ENCODE assay signal across 22 cellular contexts in the genomic region with DNA sequence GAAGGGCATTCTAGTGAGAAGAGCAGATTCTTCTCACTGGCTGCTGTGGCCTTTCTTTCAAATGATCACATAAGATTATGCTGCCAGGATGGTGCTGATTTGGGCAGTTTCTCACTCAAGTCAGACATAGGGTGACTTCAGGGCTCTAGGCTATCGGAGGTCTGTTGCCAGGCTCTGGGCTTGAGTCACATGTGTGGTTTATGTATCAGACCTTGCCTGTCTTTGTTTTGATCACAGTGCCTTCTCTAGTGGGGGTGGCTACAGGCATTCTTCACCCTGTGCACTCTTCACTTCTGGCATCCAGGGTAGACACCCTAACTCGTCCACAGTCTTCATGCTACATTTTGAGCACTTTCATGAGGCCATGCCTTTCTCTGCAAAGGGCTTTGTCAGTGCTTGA.
"Had no signal": no experiment of that assay in that cellular context is flagged by ENCODE, and none has a peak within 500 bp of the region (broad histone marks: within the 10 kb centered on the region; RNA-seq: fewer than 3 reads in every experiment).

No MANE protein-coding gene starts in this region.

- H3K27me3 ChIP-seq: breast epithelium, heart right ventricle, pancreas, right atrium auricular region, stomach, suprapubic skin, transverse colon, vagina had no signal

- H3K4me1 ChIP-seq: breast epithelium, heart right ventricle, pancreas, psoas muscle, right atrium auricular region, stomach, suprapubic skin, transverse colon, vagina had no signal

- H3K4me1 Mint-ChIP-seq: activated CD4-positive, alpha-beta T cell treated with anti-CD3 and anti-CD28 coated beads for 36 hours; activated naive CD8-positive, alpha-beta T cell treated with anti-CD3 and anti-CD28 coated beads for 36 hours; endodermal cell; nephron had no signal

- H3K4me3 Mint-ChIP-seq: activated B cell treated with CpG ODN at 0.5 μM for 24 hours; activated CD4-positive, alpha-beta T cell treated with anti-CD3 and anti-CD28 coated beads for 36 hours; activated naive CD8-positive, alpha-beta T cell treated with anti-CD3 and anti-CD28 coated beads for 36 hours; activated T-cell treated with anti-CD3 and anti-CD28 coated beads, Interleukin-2, amount 50 U/mL, for 4 hours; endodermal cell; memory B cell; nephron had no signal

- H3K9me3 ChIP-seq: breast epithelium, pancreas, psoas muscle, right atrium auricular region, stomach, suprapubic skin, transverse colon, vagina had no signal

- H3K9me3 Mint-ChIP-seq: activated naive CD8-positive, alpha-beta T cell treated with anti-CD3 and anti-CD28 coated beads for 36 hours; activated T-cell treated with anti-CD3 and anti-CD28 coated beads, Interleukin-2, amount 50 U/mL, for 4 hours; endodermal cell; memory B cell; nephron had no signal

- H3K27ac Mint-ChIP-seq: activated B cell treated with CpG ODN at 0.5 μM for 24 hours; activated CD4-positive, alpha-beta T cell treated with anti-CD3 and anti-CD28 coated beads for 36 hours; activated naive CD8-positive, alpha-beta T cell treated with anti-CD3 and anti-CD28 coated beads for 36 hours; endodermal cell; memory B cell; nephron had no signal

- H3K4me3 ChIP-seq: breast epithelium, heart right ventricle, pancreas, psoas muscle, right atrium auricular region, stomach, suprapubic skin, transverse colon, vagina had no signal

- H3K36me3 ChIP-seq: breast epithelium, heart right ventricle, pancreas, right atrium auricular region, stomach, suprapubic skin, transverse colon, vagina had no signal

- H3K36me3 Mint-ChIP-seq: activated naive CD8-positive, alpha-beta T cell treated with anti-CD3 and anti-CD28 coated beads for 36 hours; memory B cell had no signal

- H3K27me3 Mint-ChIP-seq: activated B cell treated with CpG ODN at 0.5 μM for 24 hours; activated CD4-positive, alpha-beta T cell treated with anti-CD3 and anti-CD28 coated beads for 36 hours; activated naive CD8-positive, alpha-beta T cell treated with anti-CD3 and anti-CD28 coated beads for 36 hours; memory B cell had no signal

- H3K27ac ChIP-seq: breast epithelium, heart right ventricle, pancreas, psoas muscle, right atrium auricular region, stomach, suprapubic skin, transverse colon, vagina had no signal

- ATAC-seq: activated CD4-positive, alpha-beta T cell treated with anti-CD3 and anti-CD28 coated beads for 36 hours; activated T-cell treated with anti-CD3 and anti-CD28 coated beads, Interleukin-2, amount 50 U/mL, for 4 hours; heart right ventricle; left colon; pancreas; psoas muscle had no signal

- DNase-seq: activated B cell treated with CpG ODN at 0.5 μM for 24 hours; activated CD4-positive, alpha-beta T cell treated with anti-CD3 and anti-CD28 coated beads for 36 hours; activated CD4-positive, alpha-beta T cell treated with anti-CD3 and anti-CD28 coated beads, Interleukin-2, amount 50 U/mL, for 4 hours; activated CD8-positive, alpha-beta memory T cell treated with anti-CD3 and anti-CD28 coated beads for 24 hours; activated CD8-positive, alpha-beta memory T cell treated with anti-CD3 and anti-CD28 coated beads, Interleukin-2, amount 50 U/mL, for 48 hours; activated naive CD4-positive, alpha-beta T cell treated with Interleukin-2 at 50 U/mL for 16 hours; activated naive CD8-positive, alpha-beta T cell treated with anti-CD3 and anti-CD28 coated beads for 36 hours; activated T-cell treated with anti-CD3 and anti-CD28 coated beads, Interleukin-2, amount 50 U/mL, for 4 hours; cortex of kidney; endodermal cell; heart right ventricle; left colon; pancreas; psoas muscle; stomach; transverse colon had no signal
